In the genomic region with DNA sequence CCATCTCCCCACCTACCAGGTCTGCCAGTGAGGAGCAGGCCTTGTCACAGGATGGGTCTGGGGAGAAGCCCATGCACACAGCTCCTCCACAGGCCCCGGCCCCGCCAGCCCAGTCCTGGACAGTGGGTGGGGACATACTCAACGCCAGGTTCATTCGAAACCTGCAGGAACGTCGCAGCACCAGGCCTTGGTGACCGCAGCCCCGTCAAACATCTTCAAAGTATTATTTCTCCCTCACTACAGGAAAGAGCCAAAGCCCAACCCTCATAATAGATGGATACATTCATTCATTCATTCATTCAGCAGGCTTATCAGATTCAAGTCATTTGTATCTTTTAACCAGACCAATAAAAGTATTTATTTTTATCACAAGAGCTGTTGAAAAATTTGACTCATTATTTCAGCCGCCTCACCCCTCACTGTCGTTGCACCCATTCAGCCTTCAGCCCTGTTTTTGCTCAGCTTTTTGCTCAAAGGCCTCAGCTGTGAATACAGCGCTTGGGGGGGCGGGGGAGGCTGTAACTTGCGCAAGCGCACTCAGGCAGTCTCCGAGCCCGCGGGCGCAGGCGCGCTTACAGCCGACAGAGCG, we compare ENCODE assay signal across 8 cellular contexts. TPM values are rescaled to one million over a fixed set of nuclear protein-coding genes. Genes with fewer than 3 reads are reported as not detected.
DNase-seq lines count a peak whose midpoint lies in the region; ATAC-seq and TF ChIP-seq lines count a peak whose summit lies in the region.

No MANE protein-coding gene starts in this region.

- DNase-seq in AG04450 (ENCODE audit: low read depth, low spot score) (no peak), HCT116 (ENCODE audit: low read depth, low spot score) (no peak), SK-N-DZ (ENCODE audit: low spot score) (peak; percentile 24), caudate nucleus (lab: John Stamatoyannopoulos, UW) (peak in 30 of 61 donors; percentile 9 to 95 (median 88)), left kidney (ENCODE audit: low read depth, low spot score) (peak; percentile 55), DMS 273 (lab: John Stamatoyannopoulos, UW; ENCODE audit: unreplicated experiment) (no peak)
- peak; percentile 90 to 95 for DNase-seq in stimulated activated CD4-positive, alpha-beta T cell treated with anti-CD3 and anti-CD28 coated beads, Interleukin-4, amount 100 ng/mL, for 4 hours

- H3K79me2 ChIP-seq in HCT116 (ENCODE audit: insufficient read depth, low read length) = peaks cover 23% of the 10 kb centered on the region

- H2AFZ ChIP-seq in HCT116 (ENCODE audit: low read depth, low read length, poor library complexity, severe bottlenecking) = no peak overlapping the region

- CTCF ChIA-PET in AG04450 (lab: Charles Lee) = no interaction called here
- CTCF ChIA-PET in HCT116 (lab: Charles Lee) = interaction anchor here (0.6 kb wide), 1 partner anchor 84 kb away, joined by 6 read pairs; no protein-coding TSS in a partner anchor

- no peak for ATAC-seq in HCT116
- no peak for ATAC-seq in HG03520 (IDR thresholded peaks at IDR 0.05; ENCODE audit: unreplicated experiment)

- H3K9me3 ChIP-seq in AG04450 (ENCODE audit: control insufficient read depth, insufficient read depth, low read length) = no peaks in the 10 kb centered on the region; the same call in 1 of the 2 replicates
- H3K9me3 ChIP-seq in HCT116 (ENCODE audit: control insufficient read depth in 1 of 2, insufficient read depth in 1 of 2, low read depth in 1 of 2, low read length in 2 of 2) = no peaks in the 10 kb centered on the region

- intact Hi-C loops in HCT116 (cut with micrococcal nuclease) = no loop called here

- peaks cover 11 to 15% of the 10 kb centered on the region in 2 experiments; a peak in 3 of 4 replicates for H3K36me3 ChIP-seq in HCT116 (ENCODE audit: control insufficient read depth in 1 of 2, insufficient read depth in 2 of 2, low read length in 2 of 2)

- H3K27me3 ChIP-seq in AG04450 (ENCODE audit: control insufficient read depth, insufficient read depth, low read length) (no peaks in the 10 kb centered on the region), HCT116 (ENCODE audit: insufficient read depth, low read length) (no peaks in the 10 kb centered on the region)

- POLR2A ChIA-PET in AG04450 (lab: Yijun Ruan, JAX) (interaction anchor here (0.6 to 1.4 kb wide), 7 partner anchors 12 to 174 kb away, joined by 3 to 11 read pairs (median 4); no protein-coding TSS in a partner anchor), HCT116 (lab: Charles Lee) (interaction anchor here (1.3 kb wide), 2 partner anchors 32 to 84 kb away, joined by 3 to 4 read pairs; no protein-coding TSS in a partner anchor)

- H3K9ac ChIP-seq in HCT116 (ENCODE audit: low read length) = peak overlapping the region; percentile 96

- TF ChIP-seq POLR2A in HCT116 (IDR thresholded peaks at IDR 0.05; ENCODE audit: borderline replicate concordance, extremely low read depth, insufficient read depth, insufficient read length) = no peak

- no peaks in the 10 kb centered on the region for H4K20me1 ChIP-seq in HCT116 (ENCODE audit: insufficient read depth)

- BruUV-seq in HCT116 (replicated peaks; lab: Mats Ljungman, UMichigan) = TSS peak; percentile 61

- TF ChIP-seq CTCF in AG04450 (IDR thresholded peaks at IDR 0.05; ENCODE audit: low read depth, low read length) = no peak
- TF ChIP-seq CTCF in HCT116 (IDR thresholded peaks at IDR 0.05 in 2 of 3, conservative IDR thresholded peaks at IDR 0.05 in 1 of 3; ENCODE audit: borderline replicate concordance in 1 of 3, insufficient read depth in 1 of 3, low read depth in 2 of 3, low read length in 2 of 3) = no peak

- H3K4me1 ChIP-seq in HCT116 (ENCODE audit: control insufficient read depth in 1 of 2, insufficient read depth in 2 of 2, low read length in 2 of 2) = peaks cover 6 to 15% of the 10 kb centered on the region in 2 experiments

- H3K27ac ChIP-seq in AG04450 (ENCODE audit: low read depth, low read length) (no peak overlapping the region), HCT116 (ENCODE audit: low read depth, low read length) (peak overlapping the region; percentile 37), caudate nucleus (ENCODE audit: low read depth, low read length) (peak overlapping the region; percentile 79)

- RAD21 ChIA-PET in HCT116 (lab: Charles Lee; ENCODE audit: low non-redundant PET in 1 of 2, low total read pairs in 2 of 2, uncharacterized antibody in 2 of 2, unreplicated experiment in 2 of 2) = interaction anchor here in 1 of 2 experiments (1.0 kb wide), 1 partner anchor 84 kb away, joined by 4 read pairs; no protein-coding TSS in a partner anchor

- peak overlapping the region; percentile 82 for H3K4me2 ChIP-seq in HCT116 (ENCODE audit: low read length)

- no peak for TF ChIP-seq RAD21 in HCT116 (IDR thresholded peaks at IDR 0.05; ENCODE audit: low read depth)

- no peaks in the 10 kb centered on the region for H3K9me2 ChIP-seq in HCT116 (ENCODE audit: insufficient read depth)

- H3K4me3 ChIP-seq in AG04450 (ENCODE audit: low read depth, low read length) = peak overlapping the region; percentile 87; the same call in 1 of the 2 replicates
- H3K4me3 ChIP-seq in HCT116 (replicated peaks in 1 of 2; ENCODE audit: low read depth in 1 of 2, low read length in 2 of 2) = peak overlapping the region; percentile 19 to 92

TF ChIP-seq in HCT116, 20 proteins besides CTCF, POLR2A, EP300 and RAD21:
- TF ChIP-seq EGR1 (IDR thresholded peaks at IDR 0.05; ENCODE audit: low read depth) (0 out of 2 replicates have a peak, but pooled peaks have one; percentile 40), ZNF274 (IDR thresholded peaks at IDR 0.05; ENCODE audit: low read depth, low read length) (no peak), ELF1 (IDR thresholded peaks at IDR 0.05; ENCODE audit: borderline replicate concordance, low read depth) (no peak)
- TF ChIP-seq, protein P1, sequence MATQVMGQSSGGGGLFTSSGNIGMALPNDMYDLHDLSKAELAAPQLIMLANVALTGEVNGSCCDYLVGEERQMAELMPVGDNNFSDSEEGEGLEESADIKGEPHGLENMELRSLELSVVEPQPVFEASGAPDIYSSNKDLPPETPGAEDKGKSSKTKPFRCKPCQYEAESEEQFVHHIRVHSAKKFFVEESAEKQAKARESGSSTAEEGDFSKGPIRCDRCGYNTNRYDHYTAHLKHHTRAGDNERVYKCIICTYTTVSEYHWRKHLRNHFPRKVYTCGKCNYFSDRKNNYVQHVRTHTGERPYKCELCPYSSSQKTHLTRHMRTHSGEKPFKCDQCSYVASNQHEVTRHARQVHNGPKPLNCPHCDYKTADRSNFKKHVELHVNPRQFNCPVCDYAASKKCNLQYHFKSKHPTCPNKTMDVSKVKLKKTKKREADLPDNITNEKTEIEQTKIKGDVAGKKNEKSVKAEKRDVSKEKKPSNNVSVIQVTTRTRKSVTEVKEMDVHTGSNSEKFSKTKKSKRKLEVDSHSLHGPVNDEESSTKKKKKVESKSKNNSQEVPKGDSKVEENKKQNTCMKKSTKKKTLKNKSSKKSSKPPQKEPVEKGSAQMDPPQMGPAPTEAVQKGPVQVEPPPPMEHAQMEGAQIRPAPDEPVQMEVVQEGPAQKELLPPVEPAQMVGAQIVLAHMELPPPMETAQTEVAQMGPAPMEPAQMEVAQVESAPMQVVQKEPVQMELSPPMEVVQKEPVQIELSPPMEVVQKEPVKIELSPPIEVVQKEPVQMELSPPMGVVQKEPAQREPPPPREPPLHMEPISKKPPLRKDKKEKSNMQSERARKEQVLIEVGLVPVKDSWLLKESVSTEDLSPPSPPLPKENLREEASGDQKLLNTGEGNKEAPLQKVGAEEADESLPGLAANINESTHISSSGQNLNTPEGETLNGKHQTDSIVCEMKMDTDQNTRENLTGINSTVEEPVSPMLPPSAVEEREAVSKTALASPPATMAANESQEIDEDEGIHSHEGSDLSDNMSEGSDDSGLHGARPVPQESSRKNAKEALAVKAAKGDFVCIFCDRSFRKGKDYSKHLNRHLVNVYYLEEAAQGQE (IDR thresholded peaks at IDR 0.05; ENCODE audit: low read depth) = no peak

RNA-seq across cellular contexts. Expression of a gene that starts 0.4 kb away (rescaled TPM):
- 5.1 and 5.5 TPM in 2 replicates for polyA plus RNA-seq in AG04450 (2011; rRNA removed)
- polyA minus RNA-seq in AG04450 (2011; rRNA and poly(A)+ RNA removed) = 8.2 and 14.0 TPM in 2 replicates
- 34.8 TPM for total RNA-seq in HCT116 (2021; ENCODE audit: unreplicated experiment)
- 26.5 and 27.6 TPM in 2 replicates for polyA plus RNA-seq in HCT116 (2012)
- 10.5 and 11.0 TPM in 2 replicates for polyA plus RNA-seq in SK-N-DZ (2014; cell fraction: cytosol; rRNA removed)
- 23.2 and 46.9 TPM in 2 replicates for polyA plus RNA-seq in SK-N-DZ (2014; cell fraction: nucleus; rRNA removed)

RNA-seq across cellular contexts. Expression of a gene that starts 19.9 kb away (rescaled TPM):
- 10.8 and 13.1 TPM in 2 replicates for polyA plus RNA-seq in AG04450 (2011; rRNA removed)
- 9.0 and 10.6 TPM in 2 replicates for polyA minus RNA-seq in AG04450 (2011; rRNA and poly(A)+ RNA removed)
- total RNA-seq in HCT116 (2021; ENCODE audit: unreplicated experiment) = 19.8 TPM
- polyA plus RNA-seq in HCT116 (2012) = 19.8 and 24.0 TPM in 2 replicates
- 12.6 and 14.2 TPM in 2 replicates for polyA plus RNA-seq in SK-N-DZ (2014; cell fraction: cytosol; rRNA removed)
- 32.5 and 75.5 TPM in 2 replicates for polyA plus RNA-seq in SK-N-DZ (2014; cell fraction: nucleus; rRNA removed)

RNA-seq across cellular contexts. Expression of a gene that starts 26.3 kb away (rescaled TPM):
- 27.6 and 31.9 TPM in 2 replicates for polyA plus RNA-seq in AG04450 (2011; rRNA removed)
- polyA minus RNA-seq in AG04450 (2011; rRNA and poly(A)+ RNA removed) = 32.9 and 40.2 TPM in 2 replicates
- 46.0 TPM for total RNA-seq in HCT116 (2021; ENCODE audit: unreplicated experiment)
- polyA plus RNA-seq in HCT116 (2012) = 52.5 and 53.1 TPM in 2 replicates
- polyA plus RNA-seq in SK-N-DZ (2014; cell fraction: cytosol; rRNA removed) = 34.0 and 34.2 TPM in 2 replicates
- 49.9 and 71.9 TPM in 2 replicates for polyA plus RNA-seq in SK-N-DZ (2014; cell fraction: nucleus; rRNA removed)

RNA-seq across cellular contexts. Expression of a gene that starts 28.9 kb away (rescaled TPM):
- 56.6 and 59.8 TPM in 2 replicates for polyA plus RNA-seq in AG04450 (2011; rRNA removed)
- polyA minus RNA-seq in AG04450 (2011; rRNA and poly(A)+ RNA removed) = 40.5 and 47.8 TPM in 2 replicates
- total RNA-seq in HCT116 (2021; ENCODE audit: unreplicated experiment) = 112 TPM
- 92.3 and 113 TPM in 2 replicates for polyA plus RNA-seq in HCT116 (2012)
- polyA plus RNA-seq in SK-N-DZ (2014; cell fraction: cytosol; rRNA removed) = 109 and 123 TPM in 2 replicates
- 19.2 and 32.6 TPM in 2 replicates for polyA plus RNA-seq in SK-N-DZ (2014; cell fraction: nucleus; rRNA removed)

RNA-seq across cellular contexts. Expression of a gene that starts 29.5 kb away (rescaled TPM):
- 32.9 and 43.2 TPM in 2 replicates for polyA plus RNA-seq in AG04450 (2011; rRNA removed)
- polyA minus RNA-seq in AG04450 (2011; rRNA and poly(A)+ RNA removed) = 130 and 148 TPM in 2 replicates
- total RNA-seq in HCT116 (2021; ENCODE audit: unreplicated experiment) = 104 TPM
- 38.7 and 44.4 TPM in 2 replicates for polyA plus RNA-seq in HCT116 (2012)
- 20.8 and 27.2 TPM in 2 replicates for polyA plus RNA-seq in SK-N-DZ (2014; cell fraction: cytosol; rRNA removed)
- polyA plus RNA-seq in SK-N-DZ (2014; cell fraction: nucleus; rRNA removed) = 31.9 and 45.8 TPM in 2 replicates

Comparison
In these comparisons a context has a peak if more than half of its experiments do, and no peak if none do; other contexts are left out.
1. DNase-seq: peak in SK-N-DZ (single experiment), left kidney (single experiment) and stimulated activated CD4-positive, alpha-beta T cell treated with anti-CD3 and anti-CD28 coated beads, Interleukin-4, amount 100 ng/mL, for 4 hours (2 of 2); none in AG04450 (single experiment), HCT116 (single experiment) and DMS 273 (single experiment).